In genomic region chr19:34201133-34201532, GRCh38 we compare ENCODE assay signal across 21 cellular contexts. TPM values are rescaled to one million over a fixed set of nuclear protein-coding genes. Genes with fewer than 3 reads are reported as not detected.
DNase-seq lines count a peak whose midpoint lies in the region; ATAC-seq and TF ChIP-seq lines count a peak whose summit lies in the region.
"Had no signal": no experiment of that assay in that cellular context is flagged by ENCODE, and none has a peak within 500 bp of the region (broad histone marks: within the 10 kb centered on the region; RNA-seq: fewer than 3 reads in every experiment).

No MANE protein-coding gene starts in this region.

- H3K4me3 ChIP-seq in CD8-positive, alpha-beta T cell (ENCODE audit: low read depth, low read length), result no peak overlapping the region
- H3K4me3 ChIP-seq in HEK293 (ENCODE audit: low read depth, low read length) (no peak overlapping the region), right atrium auricular region (no peak overlapping the region)
- H3K4me3 ChIP-seq: MG63 had no signal

- peaks cover 21% of the 10 kb centered on the region for H3K36me3 ChIP-seq in CD8-positive, alpha-beta T cell (ENCODE audit: insufficient read depth, low read length)
- H3K36me3 ChIP-seq in HEK293 (ENCODE audit: control insufficient read depth in 2 of 2, insufficient read depth in 1 of 2, low read length in 2 of 2), result peaks cover 66 to 100% of the 10 kb centered on the region in 2 experiments
- peaks cover 51% of the 10 kb centered on the region for H3K36me3 ChIP-seq in right atrium auricular region

- H3K36me3 Mint-ChIP-seq in CD8-positive, alpha-beta T cell, result peaks cover 61% of the 10 kb centered on the region
- H3K36me3 Mint-ChIP-seq in activated B cell treated with CpG ODN at 0.5 μM for 24 hours (ENCODE audit: low read depth), result peaks cover 51% of the 10 kb centered on the region
- peaks cover 44% of the 10 kb centered on the region for H3K36me3 Mint-ChIP-seq in stimulated activated memory B cell treated with anti-CD40 and anti-IgM and Interleukin-4, amounts not matched to agents 10 μg/mL and 1 μg/mL and 100 μg/mL, for 72 hours

- H3K9me3 Mint-ChIP-seq in CD8-positive, alpha-beta T cell, result no peaks in the 10 kb centered on the region
- H3K9me3 Mint-ChIP-seq in activated B cell treated with CpG ODN at 0.5 μM for 24 hours, result no peaks in the 10 kb centered on the region
- H3K9me3 Mint-ChIP-seq in stimulated activated memory B cell treated with anti-CD40 and anti-IgM and Interleukin-4, amounts not matched to agents 10 μg/mL and 1 μg/mL and 100 μg/mL, for 72 hours, result no peaks in the 10 kb centered on the region
- H3K9me3 Mint-ChIP-seq: CD4-positive, alpha-beta memory T cell had no signal

- no peak for ATAC-seq in CD8-positive, alpha-beta T cell
- ATAC-seq in activated B cell treated with CpG ODN at 0.5 μM for 24 hours (ENCODE audit: low read depth) (no peak), GM18511 (IDR thresholded peaks at IDR 0.05; ENCODE audit: unreplicated experiment) (no peak)
- no peak for ATAC-seq in stimulated activated memory B cell treated with anti-CD40 and anti-IgM and Interleukin-4, amounts not matched to agents 10 μg/mL and 1 μg/mL and 100 μg/mL, for 72 hours
- ATAC-seq: HCT116, Panc1 had no signal

- TF ChIP-seq CTCF in CD8-positive, alpha-beta T cell (IDR thresholded peaks at IDR 0.05), result no peak
- TF ChIP-seq CTCF in HEK293 (tag by site-specific recombination; IDR thresholded peaks at IDR 0.05) (no peak), activated B cell treated with CpG ODN at 0.5 μM for 24 hours (IDR thresholded peaks at IDR 0.05) (no peak), right atrium auricular region (IDR thresholded peaks at IDR 0.05) (no peak)

- H3K27me3 ChIP-seq in CD8-positive, alpha-beta T cell (ENCODE audit: insufficient read depth, low read length), result no peaks in the 10 kb centered on the region
- no peaks in the 10 kb centered on the region for H3K27me3 ChIP-seq in right atrium auricular region
- H3K27me3 ChIP-seq: MG63 had no signal

- H3K27ac Mint-ChIP-seq in CD8-positive, alpha-beta T cell, result peak overlapping the region; percentile 45
- peak overlapping the region; percentile 77 for H3K27ac Mint-ChIP-seq in activated B cell treated with CpG ODN at 0.5 μM for 24 hours
- H3K27ac Mint-ChIP-seq in stimulated activated memory B cell treated with anti-CD40 and anti-IgM and Interleukin-4, amounts not matched to agents 10 μg/mL and 1 μg/mL and 100 μg/mL, for 72 hours, result peak overlapping the region; percentile 73
- H3K27ac Mint-ChIP-seq: CD4-positive, alpha-beta memory T cell had no signal

- intact Hi-C loops in CD8-positive, alpha-beta T cell (cut with DNase I, micrococcal nuclease), result no loop called here
- intact Hi-C loops in activated B cell treated with CpG ODN at 0.5 μM for 24 hours (cut with micrococcal nuclease) (no loop called here), posterior cingulate gyrus (cut with DNase I) (no loop called here)

- no peaks in the 10 kb centered on the region for H3K9me3 ChIP-seq in CD8-positive, alpha-beta T cell (ENCODE audit: low read length)
- no peaks in the 10 kb centered on the region for H3K9me3 ChIP-seq in HEK293 (ENCODE audit: control insufficient read depth, insufficient read depth, low read depth, low read length)
- no peaks in the 10 kb centered on the region for H3K9me3 ChIP-seq in right atrium auricular region
- H3K9me3 ChIP-seq: Caco-2, MG63 had no signal

- H3K27me3 Mint-ChIP-seq in CD8-positive, alpha-beta T cell (ENCODE audit: low read depth), result no peaks in the 10 kb centered on the region
- H3K27me3 Mint-ChIP-seq in activated B cell treated with CpG ODN at 0.5 μM for 24 hours, result no peaks in the 10 kb centered on the region
- no peaks in the 10 kb centered on the region for H3K27me3 Mint-ChIP-seq in stimulated activated memory B cell treated with anti-CD40 and anti-IgM and Interleukin-4, amounts not matched to agents 10 μg/mL and 1 μg/mL and 100 μg/mL, for 72 hours
- H3K27me3 Mint-ChIP-seq: CD4-positive, alpha-beta memory T cell had no signal

- peaks cover 5% of the 10 kb centered on the region for H3K4me1 Mint-ChIP-seq in CD8-positive, alpha-beta T cell (ENCODE audit: low read depth)
- peaks cover 43% of the 10 kb centered on the region for H3K4me1 Mint-ChIP-seq in activated B cell treated with CpG ODN at 0.5 μM for 24 hours
- H3K4me1 Mint-ChIP-seq in stimulated activated memory B cell treated with anti-CD40 and anti-IgM and Interleukin-4, amounts not matched to agents 10 μg/mL and 1 μg/mL and 100 μg/mL, for 72 hours, result peaks cover 23% of the 10 kb centered on the region

- POLR2A ChIA-PET in CD8-positive, alpha-beta T cell (lab: Charles Lee), result interaction anchor here (0.8 kb wide), 1 partner anchor 19 kb away, joined by 6 read pairs; no protein-coding TSS in a partner anchor
- POLR2A ChIA-PET in HEK293 (lab: Yijun Ruan, JAX) (interaction anchor here (0.5 kb wide), 1 partner anchor 16 kb away, joined by 3 read pairs; no protein-coding TSS in a partner anchor), activated B cell treated with CpG ODN at 0.5 μM for 24 hours (lab: Charles Lee) (interaction anchor here (2.2 kb wide), 1 partner anchor 30 kb away, joined by 12 read pairs; the partner anchor contains the start of gene LSM14A)

- DNase-seq in CD8-positive, alpha-beta T cell, result no peak
- no peak for DNase-seq in activated B cell treated with CpG ODN at 0.5 μM for 24 hours
- no peak for DNase-seq in right atrium auricular region (ENCODE audit: low spot score)
- DNase-seq in posterior cingulate gyrus, result no peak
- DNase-seq: C1 segment of cervical spinal cord; Caco-2; CD4-positive, alpha-beta memory T cell; DMS79; GF-D8; KBM-7; MG63; NCI-H2029; NCI-H446 treated with DMSO at 0.1 percent for 48 hours; NCI-H69; SHP77 had no signal

- no peak overlapping the region for H3K27ac ChIP-seq in CD8-positive, alpha-beta T cell (ENCODE audit: low read depth, low read length)
- H3K27ac ChIP-seq in HEK293 (ENCODE audit: extremely low read depth, low read depth, low read length), result no peak overlapping the region
- H3K27ac ChIP-seq in right atrium auricular region, result no peak overlapping the region
- H3K27ac ChIP-seq: RWPE1 had no signal

- H3K4me3 Mint-ChIP-seq in CD8-positive, alpha-beta T cell, result no peak overlapping the region
- no peak overlapping the region for H3K4me3 Mint-ChIP-seq in activated B cell treated with CpG ODN at 0.5 μM for 24 hours
- H3K4me3 Mint-ChIP-seq in stimulated activated memory B cell treated with anti-CD40 and anti-IgM and Interleukin-4, amounts not matched to agents 10 μg/mL and 1 μg/mL and 100 μg/mL, for 72 hours, result no peak overlapping the region
- H3K4me3 Mint-ChIP-seq: CD4-positive, alpha-beta memory T cell had no signal

- H3K4me1 ChIP-seq in CD8-positive, alpha-beta T cell (ENCODE audit: insufficient read depth, low read length), result no peaks in the 10 kb centered on the region
- H3K4me1 ChIP-seq in HEK293 (ENCODE audit: control insufficient read depth, insufficient read depth, low read length) (no peaks in the 10 kb centered on the region), right atrium auricular region (no peaks in the 10 kb centered on the region)
- H3K4me1 ChIP-seq: Caco-2 had no signal

- CTCF ChIA-PET in CD8-positive, alpha-beta T cell (lab: Charles Lee), result interaction anchor here (1.1 kb wide), 1 partner anchor 9 kb away, joined by 3 read pairs; no protein-coding TSS in a partner anchor
- CTCF ChIA-PET in HEK293 (lab: Yijun Ruan, JAX), result interaction anchor here (1.3 kb wide), 1 partner anchor 9 kb away, joined by 3 read pairs; no protein-coding TSS in a partner anchor
- CTCF ChIA-PET in activated B cell treated with CpG ODN at 0.5 μM for 24 hours (lab: Charles Lee), result no interaction called here

TF ChIP-seq in HEK293, 187 proteins besides CTCF, POLR2A, EP300 and RAD21:
- TF ChIP-seq ZNF664 (tag by site-specific recombination; IDR thresholded peaks at IDR 0.05) (peak; percentile 6; the same call in 1 of the 2 replicates), ZNF16 (tag by site-specific recombination; IDR thresholded peaks at IDR 0.05; ENCODE audit: low read depth) (no peak), ZBTB1 (tag by site-specific recombination; IDR thresholded peaks at IDR 0.05) (0 out of 2 replicates have a peak, but pooled peaks have one; percentile 8), ZNF148 (tag by site-specific recombination; IDR thresholded peaks at IDR 0.05; ENCODE audit: borderline replicate concordance) (no peak)

RNA-seq across cellular contexts. Expression of gene LSM14A, which starts 28.8 kb away (rescaled TPM):
- 100 to 1,000 TPM; 233 to 246 TPM for total RNA-seq in CD8-positive, alpha-beta T cell
- 136 and 142 TPM in 2 replicates for total RNA-seq in activated B cell treated with CpG ODN at 0.5 μM for 24 hours
- 10 to 100 TPM; 60.3 to 80.2 TPM for total RNA-seq in right atrium auricular region

RNA-seq across cellular contexts. Expression of gene GARRE1, which starts 53.2 kb away (rescaled TPM):
- total RNA-seq in CD8-positive, alpha-beta T cell, result 10 to 100 TPM; 27.5 to 31.0 TPM
- total RNA-seq in activated B cell treated with CpG ODN at 0.5 μM for 24 hours (30.6 and 33.6 TPM in 2 replicates), right atrium auricular region (10 to 100 TPM; 25.5 to 28.0 TPM)
